ENCODE assay signal across 8 cellular contexts in genomic region chr7:29723122-29723521, GRCh38.
A peak's percentile ranks its signal among the peaks of the same experiment; 100 is the strongest.
DNase-seq lines count a peak whose midpoint lies in the region; ATAC-seq and TF ChIP-seq lines count a peak whose summit lies in the region.
"Not testable (repeated sequence)": the region's sequence is repeated elsewhere in the genome, so short reads cannot be mapped to it uniquely, and the experiment has no call there.

No MANE protein-coding gene starts in this region.

- H3K27ac ChIP-seq in AG04450 (ENCODE audit: low read depth, low read length); GM23248; foreskin keratinocyte; mesendoderm (ENCODE audit: low read depth, low read length): not testable (repeated sequence)

- not testable (repeated sequence) for TF ChIP-seq CTCF in AG04450 (IDR thresholded peaks at IDR 0.05; ENCODE audit: low read depth, low read length); choroid plexus epithelial cell (conservative IDR thresholded peaks at IDR 0.05; ENCODE audit: low read depth, low read length); foreskin keratinocyte (conservative IDR thresholded peaks at IDR 0.05)

- peak overlapping the region; percentile 38 for H3K4me2 ChIP-seq in GM23248 (ENCODE audit: unreplicated experiment)
- not testable (repeated sequence) for H3K4me2 ChIP-seq in mesendoderm (ENCODE audit: low read length)

- 22 to 31% methylated on average over 8 of the region's 8 CpGs for WGBS in GM23248 (ENCODE audit: low coverage in 1 of 2, low lambda C conversion rate in 2 of 2, missing lambda C conversion rate in 2 of 2), 2 experiments
- WGBS in mesendoderm (ENCODE audit: extremely low coverage, insufficient coverage, low lambda C conversion rate) = no CpG with 5 or more reads among the region's 8 CpGs

- not testable (repeated sequence) for H3K56ac ChIP-seq in mesendoderm (ENCODE audit: low read length)

- H3K4me3 ChIP-seq in AG04450 (ENCODE audit: low read depth, low read length); GM23248; choroid plexus epithelial cell (ENCODE audit: low read depth, low read length); mesendoderm (ENCODE audit: low read length); skeletal muscle cell (ENCODE audit: low read depth, low read length): not testable (repeated sequence)

- H3K36me3 ChIP-seq in GM23248 (ENCODE audit: low read depth); mesendoderm (ENCODE audit: control insufficient read depth, insufficient read depth, low read length): not testable (repeated sequence)

- peak; percentile 48 for DNase-seq in AG04450 (ENCODE audit: low read depth, low spot score)
- peak; percentile 89 for DNase-seq in GM23248
- DNase-seq in LoVo (ENCODE audit: low spot score) = peak; percentile 95
- DNase-seq in SW 1271 (lab: John Stamatoyannopoulos, UW) = peak; percentile 73 to 87
- peak; percentile 96 for DNase-seq in choroid plexus epithelial cell (ENCODE audit: low read depth)
- DNase-seq in foreskin keratinocyte = peak; percentile 85 to 88
- DNase-seq in mesendoderm = peak; percentile 89
- peak; percentile 79 for DNase-seq in skeletal muscle cell (ENCODE audit: low read depth)

- not testable (repeated sequence) for H2AK5ac ChIP-seq in mesendoderm (ENCODE audit: low read length)

- H3K27me3 ChIP-seq in AG04450 (ENCODE audit: control insufficient read depth, insufficient read depth, low read length); GM23248 (replicated peaks; ENCODE audit: insufficient read depth); mesendoderm (ENCODE audit: insufficient read depth, low read length, poor library complexity): not testable (repeated sequence)
- H3K27me3 ChIP-seq in foreskin keratinocyte = peaks cover 29% of the 10 kb centered on the region

- not testable (repeated sequence) for H3K79me2 ChIP-seq in GM23248 (ENCODE audit: insufficient read depth); mesendoderm (ENCODE audit: control insufficient read depth, insufficient read depth, low read length)

- H3K9me2 ChIP-seq in GM23248 (ENCODE audit: insufficient read depth) = not testable (repeated sequence)

- not testable (repeated sequence) for H2BK15ac ChIP-seq in mesendoderm (replicated peaks; ENCODE audit: low read depth)

- H2BK120ac ChIP-seq in mesendoderm (ENCODE audit: low read depth, low read length) = not testable (repeated sequence)

- not testable (repeated sequence) for H4K5ac ChIP-seq in mesendoderm (ENCODE audit: low read length)

- not testable (repeated sequence) for H3F3A ChIP-seq in GM23248 (ENCODE audit: insufficient read depth)

- in situ Hi-C loops in GM23248 (cut with MboI) = not testable (repeated sequence)

- not testable (repeated sequence) for H3K18ac ChIP-seq in mesendoderm (ENCODE audit: low read length)

- H3K9me3 ChIP-seq in AG04450 (ENCODE audit: control insufficient read depth, insufficient read depth, low read length); GM23248 (ENCODE audit: low read depth): not testable (repeated sequence)

- not testable (repeated sequence) for H3K79me1 ChIP-seq in mesendoderm (ENCODE audit: low read length)

- not testable (repeated sequence) for H2BK5ac ChIP-seq in mesendoderm (ENCODE audit: low read length)

- H3K4ac ChIP-seq in mesendoderm (ENCODE audit: low read depth, low read length) = not testable (repeated sequence)

- POLR2A ChIA-PET in AG04450 (lab: Yijun Ruan, JAX) = not testable (repeated sequence)

- H2AFZ ChIP-seq in GM23248 = not testable (repeated sequence)

- H3K4me1 ChIP-seq in GM23248 (ENCODE audit: insufficient read depth) = peaks cover 15% of the 10 kb centered on the region
- H3K4me1 ChIP-seq in foreskin keratinocyte; mesendoderm (ENCODE audit: control insufficient read depth, low read depth, low read length): not testable (repeated sequence)

- CTCF ChIA-PET in AG04450 (lab: Charles Lee) = not testable (repeated sequence)

- H3K9ac ChIP-seq in GM23248; mesendoderm (ENCODE audit: low read length): not testable (repeated sequence)

- H4K20me1 ChIP-seq in GM23248 (ENCODE audit: insufficient read depth) = not testable (repeated sequence)

- H3K23ac ChIP-seq in mesendoderm (ENCODE audit: low read length) = not testable (repeated sequence)

- H4K8ac ChIP-seq in mesendoderm (ENCODE audit: low read depth, low read length) = not testable (repeated sequence)

- ATAC-seq in foreskin keratinocyte = peak; percentile 59
